Comparison of ENCODE assay signal across 12 cellular contexts in genomic region chr6:9502991-9503761, GRCh38.
DNase-seq lines count a peak whose midpoint lies in the region; ATAC-seq lines count a peak whose summit lies in the region.
"Had no signal": no experiment of that assay in that cellular context is flagged by ENCODE, and none has a peak within 500 bp of the region (broad histone marks: within the 10 kb centered on the region; RNA-seq: fewer than 3 reads in every experiment).

No MANE protein-coding gene starts in this region.

- H3K27ac ChIP-seq in HUES48 (ENCODE audit: low read depth, low read length) = peak overlapping the region; percentile 67
- H3K27ac ChIP-seq: BLaER1 treated with 17β-estradiol and CSF1 and Interleukin-3, amounts not matched to agents 10 nM and 100 nM; HL-60 had no signal

- DNase-seq in AG08395 (ENCODE audit: low spot score) (peak; percentile 11), amniotic stem cell (lab: John Stamatoyannopoulos, UW) (peak; percentile 30), iris pigment epithelial cell (ENCODE audit: low read depth) (peak; percentile 96), activated gamma-delta T cell (lab: John Stamatoyannopoulos, UW) (no peak), NCI-H2196 treated with DMSO at 0.1 percent for 48 hours (lab: John Stamatoyannopoulos, UW; ENCODE audit: unreplicated experiment) (no peak), SHP77 treated with DMSO at 0.1 percent for 48 hours (lab: John Stamatoyannopoulos, UW) (no peak)
- DNase-seq: naive thymus-derived CD4-positive, alpha-beta T cell; stimulated activated CD4-positive, alpha-beta T cell treated with anti-CD3 and anti-CD28 coated beads, Interleukin-15, amount 100 ng/mL, for 24 hours had no signal

- H3K4me3 ChIP-seq in HUES48 (ENCODE audit: low read depth, low read length) = no peak overlapping the region
- H3K4me3 ChIP-seq: BLaER1 treated with 17β-estradiol and CSF1 and Interleukin-3, amounts not matched to agents 10 nM and 100 nM had no signal

- H3K27me3 ChIP-seq in HUES48 (ENCODE audit: control insufficient read depth, insufficient read depth, low read length) = no peaks in the 10 kb centered on the region
- H3K27me3 ChIP-seq: BLaER1 treated with 17β-estradiol and CSF1 and Interleukin-3, amounts not matched to agents 10 nM and 100 nM had no signal

- H3K4me1 ChIP-seq in HUES48 (ENCODE audit: control insufficient read depth, insufficient read depth, low read length) = peaks cover 18% of the 10 kb centered on the region
- H3K4me1 ChIP-seq: BLaER1 treated with 17β-estradiol and CSF1 and Interleukin-3, amounts not matched to agents 10 nM and 100 nM had no signal

- no peak for ATAC-seq in HG03442 (IDR thresholded peaks at IDR 0.05; ENCODE audit: unreplicated experiment)
- ATAC-seq: naive thymus-derived CD4-positive, alpha-beta T cell had no signal

- H3K9ac ChIP-seq in HUES48 (ENCODE audit: low read depth, low read length) = no peak overlapping the region
- H3K9ac ChIP-seq: BLaER1 treated with 17β-estradiol and CSF1 and Interleukin-3, amounts not matched to agents 10 nM and 100 nM had no signal

- no peaks in the 10 kb centered on the region for H3K9me3 ChIP-seq in HUES48 (ENCODE audit: control insufficient read depth, insufficient read depth, low read length)

- no peaks in the 10 kb centered on the region for H3K36me3 ChIP-seq in HUES48 (ENCODE audit: control insufficient read depth, insufficient read depth, low read length)
- H3K36me3 ChIP-seq: BLaER1 treated with 17β-estradiol and CSF1 and Interleukin-3, amounts not matched to agents 10 nM and 100 nM had no signal

Comparison
In these comparisons a context has a peak if more than half of its experiments do, and no peak if none do; other contexts are left out.
1. DNase-seq: peak in AG08395 (single experiment), amniotic stem cell (single experiment) and iris pigment epithelial cell (single experiment); none in activated gamma-delta T cell (single experiment), NCI-H2196 treated with DMSO at 0.1 percent for 48 hours (single experiment) and SHP77 treated with DMSO at 0.1 percent for 48 hours (single experiment).